8 cellular contexts compared by ENCODE assay signal in genomic region chr10:23344251-23344841, GRCh38. TPM values are rescaled to one million over a fixed set of nuclear protein-coding genes. Genes with fewer than 3 reads are reported as not detected.
DNase-seq lines count a peak whose midpoint lies in the region; ATAC-seq, FAIRE-seq and TF ChIP-seq lines count a peak whose summit lies in the region.

C10orf67 (minus strand) TSS chr10:23344797; CDS start chr10:23344774, 23 bp downstream.

- H3K4me1 Mint-ChIP-seq in activated CD4-positive, alpha-beta T cell treated with anti-CD3 and anti-CD28 coated beads for 36 hours = peaks cover 47% of the 10 kb centered on the region

- peak within 1 kb of the TSS; percentile 79 for H3K4me3 Mint-ChIP-seq in activated CD4-positive, alpha-beta T cell treated with anti-CD3 and anti-CD28 coated beads for 36 hours

- ATAC-seq in activated CD4-positive, alpha-beta T cell treated with anti-CD3 and anti-CD28 coated beads for 36 hours = peak; percentile 24

- POLR2A ChIA-PET in activated CD4-positive, alpha-beta T cell treated with anti-CD3 and anti-CD28 coated beads for 36 hours (lab: Charles Lee) = no interaction called here
- POLR2A ChIA-PET in RWPE1 (lab: Yijun Ruan, JAX; ENCODE audit: low non-redundant PET) = interaction anchor here (0.6 kb wide), 1 partner anchor 1999 kb away, joined by 3 read pairs; no protein-coding TSS in a partner anchor

- CTCF ChIA-PET in activated CD4-positive, alpha-beta T cell treated with anti-CD3 and anti-CD28 coated beads for 36 hours (lab: Charles Lee) = interaction anchor here (0.6 to 1.6 kb wide), 2 partner anchors 19 to 49 kb away, joined by 3 to 5 read pairs; no protein-coding TSS in a partner anchor
- CTCF ChIA-PET in RWPE1 (lab: Yijun Ruan, JAX) = interaction anchor here (0.6 kb wide), 1 partner anchor 98 kb away, joined by 9 read pairs; no protein-coding TSS in a partner anchor

- intact Hi-C loops in activated CD4-positive, alpha-beta T cell treated with anti-CD3 and anti-CD28 coated beads for 36 hours (cut with DNase I, micrococcal nuclease) = loop anchor here in 1 of 2 experiments (5.0 kb wide), 1 partner anchor 662 kb away; no protein-coding TSS in a partner anchor
- intact Hi-C loops in kidney (cut with DNase I) = no loop called here

- no peaks in the 10 kb centered on the region for H3K9me3 ChIP-seq in kidney (ENCODE audit: control insufficient read depth in 1 of 2, low read length in 2 of 2)

- peaks cover 0 to 7% of the 10 kb centered on the region in 2 donors for H3K4me1 ChIP-seq in kidney (ENCODE audit: control insufficient read depth in 1 of 2, insufficient read depth in 1 of 2, low read depth in 1 of 2, low read length in 2 of 2)

- peak within 1 kb of the TSS; percentile 51 to 77 for H3K4me3 ChIP-seq in kidney (ENCODE audit: low read length in 2 of 2)

- H3K36me3 ChIP-seq in kidney (ENCODE audit: control insufficient read depth in 1 of 2, insufficient read depth in 2 of 2, low read length in 2 of 2) = no peaks in the 10 kb centered on the region

- H3K9ac ChIP-seq in kidney (ENCODE audit: low read length in 2 of 2) = peak within 1 kb of the TSS; percentile 6 to 80

- TF ChIP-seq CTCF in RWPE1 (conservative IDR thresholded peaks at IDR 0.05; ENCODE audit: low read depth) = no peak
- no peak for TF ChIP-seq CTCF in kidney (IDR thresholded peaks at IDR 0.05; ENCODE audit: borderline replicate concordance, extremely low read depth, insufficient read depth)

- H3K27ac Mint-ChIP-seq in activated CD4-positive, alpha-beta T cell treated with anti-CD3 and anti-CD28 coated beads for 36 hours = peak within 1 kb of the TSS; percentile 75

- no peaks in the 10 kb centered on the region for H3K9me3 Mint-ChIP-seq in activated CD4-positive, alpha-beta T cell treated with anti-CD3 and anti-CD28 coated beads for 36 hours (ENCODE audit: low read depth)

- peaks cover 5% of the 10 kb centered on the region for H3K27me3 Mint-ChIP-seq in activated CD4-positive, alpha-beta T cell treated with anti-CD3 and anti-CD28 coated beads for 36 hours

- no peaks in the 10 kb centered on the region for H3K36me3 Mint-ChIP-seq in activated CD4-positive, alpha-beta T cell treated with anti-CD3 and anti-CD28 coated beads for 36 hours (ENCODE audit: low read depth)

- FAIRE-seq in kidney (lab: Jason Lieb, UNC) = no peak

- DNase-seq in activated CD4-positive, alpha-beta T cell treated with anti-CD3 and anti-CD28 coated beads for 36 hours = peak; percentile 54
- DNase-seq in activated CD4-positive, alpha-beta T cell treated with anti-CD3 and anti-CD28 coated beads, Interleukin-2, amount 50 U/mL, for 1 hour = no peak
- DNase-seq in RWPE1 (ENCODE audit: low spot score) = peak; percentile 35
- DNase-seq in cerebellum (ENCODE audit: low spot score) = peak; percentile 22
- peak; percentile 87 for DNase-seq in kidney
- DNase-seq in stimulated activated CD4-positive, alpha-beta T cell treated with anti-CD3 and anti-CD28 coated beads, Interleukin-15, amount 100 ng/mL, for 24 hours = peak; percentile 64
- no peak for DNase-seq in NK-92 treated with Interleukin-12 subunit alpha and Interleukin-12 subunit beta, amount 100 ng/mL, for 24 hours (lab: John Stamatoyannopoulos, UW)
- DNase-seq in OCI-M2 (lab: John Stamatoyannopoulos, UW; ENCODE audit: unreplicated experiment) = no peak

- H3K27ac ChIP-seq in RWPE1 = peak within 1 kb of the TSS; percentile 93
- H3K27ac ChIP-seq in kidney (ENCODE audit: low read depth in 2 of 2, low read length in 2 of 2) = peak within 1 kb of the TSS; percentile 66 to 88

RNA-seq across cellular contexts. Expression of gene C10orf67, which starts in this region (rescaled TPM):
- total RNA-seq in activated CD4-positive, alpha-beta T cell treated with anti-CD3 and anti-CD28 coated beads for 36 hours = under 1 TPM; 0.16 to 0.41 TPM
- total RNA-seq in cerebellum (0.54 TPM), kidney (1.6 TPM)
- 1.1 TPM for polyA plus RNA-seq in kidney (ENCODE audit: insufficient read depth, low read depth, low replicate concordance)

Comparison
In these comparisons a context has a peak if more than half of its experiments do, and no peak if none do; other contexts are left out.
1. Peak in DNase-seq and ATAC-seq in activated CD4-positive, alpha-beta T cell treated with anti-CD3 and anti-CD28 coated beads for 36 hours; RNA of the gene not detected or under 1 TPM.
2. Peak in DNase-seq in cerebellum; RNA of the gene not detected or under 1 TPM.
3. DNase-seq: peak in RWPE1 (single experiment), kidney (single experiment) and stimulated activated CD4-positive, alpha-beta T cell treated with anti-CD3 and anti-CD28 coated beads, Interleukin-15, amount 100 ng/mL, for 24 hours (single experiment); none in activated CD4-positive, alpha-beta T cell treated with anti-CD3 and anti-CD28 coated beads, Interleukin-2, amount 50 U/mL, for 1 hour (single experiment), NK-92 treated with Interleukin-12 subunit alpha and Interleukin-12 subunit beta, amount 100 ng/mL, for 24 hours (single experiment) and OCI-M2 (single experiment).